8 cellular contexts compared by ENCODE assay signal in genomic region chr7:132065193-132065972, GRCh38.
A peak's percentile ranks its signal among the peaks of the same experiment; 100 is the strongest.
DNase-seq lines count a peak whose midpoint lies in the region; ATAC-seq and TF ChIP-seq lines count a peak whose summit lies in the region.

No MANE protein-coding gene starts in this region.

- no peak for ATAC-seq in HG03520 (IDR thresholded peaks at IDR 0.05; ENCODE audit: unreplicated experiment)
- ATAC-seq in HG02610 (IDR thresholded peaks at IDR 0.05; ENCODE audit: unreplicated experiment): no peak

- H3K27me3 ChIP-seq in smooth muscle cell (ENCODE audit: low read depth): no peaks in the 10 kb centered on the region

- H3K27ac ChIP-seq in angular gyrus (ENCODE audit: low read depth, low read length) (peak overlapping the region; percentile 6), smooth muscle cell (ENCODE audit: low read depth) (peak overlapping the region; percentile 92)

- H3K36me3 ChIP-seq in smooth muscle cell (ENCODE audit: low read depth): no peaks in the 10 kb centered on the region

- 43% methylated on average over 8 of the region's 8 CpGs for WGBS in smooth muscle cell (ENCODE audit: low lambda C conversion rate)

- H3K4me1 ChIP-seq in smooth muscle cell (ENCODE audit: low read depth): peaks cover 14% of the 10 kb centered on the region

- no peaks in the 10 kb centered on the region for H4K20me1 ChIP-seq in smooth muscle cell (ENCODE audit: low read depth)

- H3K9ac ChIP-seq in smooth muscle cell (ENCODE audit: low read depth): peak overlapping the region; percentile 52

- H3F3A ChIP-seq in smooth muscle cell (ENCODE audit: low read depth): peaks cover 6% of the 10 kb centered on the region

- no peaks in the 10 kb centered on the region for H3K79me2 ChIP-seq in smooth muscle cell (ENCODE audit: low read depth)

- no peak overlapping the region for H3K4me3 ChIP-seq in smooth muscle cell

- H3K4me2 ChIP-seq in smooth muscle cell: peak overlapping the region; percentile 70

- no peak for TF ChIP-seq CTCF in smooth muscle cell (IDR thresholded peaks at IDR 0.05; ENCODE audit: borderline replicate concordance, insufficient read depth, poor library complexity, severe bottlenecking)

- no peaks in the 10 kb centered on the region for H3K9me3 ChIP-seq in smooth muscle cell (replicated peaks; ENCODE audit: low read depth)

- DNase-seq in HCEC 1CT (peak; percentile 95), hepatic stellate cell (ENCODE audit: low spot score) (peak; percentile 92), smooth muscle cell (lab: John Stamatoyannopoulos, UW; ENCODE audit: unreplicated experiment) (peak; percentile 27), putamen (ENCODE audit: low spot score) (no peak)
- no peak for DNase-seq in stimulated activated CD4-positive, alpha-beta T cell treated with anti-CD3 and anti-CD28 coated beads, Interleukin-4, amount 100 ng/mL, for 24 hours

- H2AFZ ChIP-seq in smooth muscle cell (ENCODE audit: low read depth): peak overlapping the region; percentile 66

Comparison
In these comparisons a context has a peak if more than half of its experiments do, and no peak if none do; other contexts are left out.
1. DNase-seq: peak in HCEC 1CT (single experiment), hepatic stellate cell (single experiment) and smooth muscle cell (single experiment); none in putamen (single experiment) and stimulated activated CD4-positive, alpha-beta T cell treated with anti-CD3 and anti-CD28 coated beads, Interleukin-4, amount 100 ng/mL, for 24 hours (single experiment).